Comparison of ENCODE assay signal across 8 cellular contexts in the genomic region with DNA sequence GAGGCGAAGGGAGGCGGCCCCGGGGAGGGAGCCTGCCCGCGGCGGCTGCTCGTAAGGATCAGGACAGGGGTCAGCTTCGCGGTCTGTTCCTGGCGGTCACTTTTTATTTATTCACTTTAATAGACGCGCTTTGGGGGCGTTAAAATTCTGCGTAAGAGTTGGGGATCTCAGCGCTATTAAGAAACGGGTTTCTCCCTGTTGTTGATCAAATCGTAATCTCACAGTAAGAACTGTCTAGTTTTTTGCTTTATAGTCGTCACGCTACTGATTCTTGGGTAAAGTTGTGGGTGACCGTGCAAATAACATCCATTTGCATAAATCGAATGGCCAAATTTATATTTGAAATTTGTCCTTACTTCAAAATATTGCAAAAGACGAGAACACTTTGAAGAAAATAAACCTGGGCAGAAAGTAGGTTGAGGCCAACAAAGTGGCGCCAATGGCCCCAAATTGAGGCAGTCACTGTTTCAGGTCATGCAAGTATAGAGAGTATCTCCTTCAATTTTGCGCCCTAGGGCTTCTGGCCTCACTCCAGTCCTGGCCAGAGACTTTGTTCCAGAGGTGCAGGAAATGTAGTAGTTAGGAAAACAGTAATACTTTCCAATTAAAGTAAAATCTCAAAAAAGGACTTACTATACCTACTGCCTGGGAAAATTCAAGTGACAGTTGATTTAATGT. TPM values are rescaled to one million over a fixed set of nuclear protein-coding genes. Genes with fewer than 3 reads are reported as not detected.
DNase-seq lines count a peak whose midpoint lies in the region; FAIRE-seq and TF ChIP-seq lines count a peak whose summit lies in the region.

No MANE protein-coding gene starts in this region.

- H3K4me3 ChIP-seq in KMS-11 (IDR thresholded peaks at IDR 0.05; ENCODE audit: insufficient read depth, low read depth, low read length), result no peak overlapping the region
- H3K4me3 ChIP-seq in iPS-18c (ENCODE audit: insufficient read depth, low read depth, low read length), result peak overlapping the region; percentile 66
- peak overlapping the region; percentile 60 to 73 for H3K4me3 ChIP-seq in small intestine (ENCODE audit: low read depth in 1 of 2, low read length in 2 of 2)

- in situ Hi-C loops in ACHN (cut with HindIII; ENCODE audit: low pct_ligation_motif_present, low pct_unique_long_range_greater_than_20kb, low sequenced_read_pairs), result no loop called here

- H3K4me2 ChIP-seq in KMS-11, result peak overlapping the region; percentile 89

- H3K4me1 ChIP-seq in KMS-11 (ENCODE audit: low read depth, poor library complexity, severe bottlenecking) (peaks cover 22% of the 10 kb centered on the region), small intestine (ENCODE audit: control insufficient read depth in 2 of 2, insufficient read depth in 1 of 2, low read depth in 1 of 2, low read length in 1 of 2) (peaks cover 0 to 2% of the 10 kb centered on the region in 2 donors)

- H4K20me1 ChIP-seq in KMS-11 (ENCODE audit: insufficient read depth), result no peaks in the 10 kb centered on the region

- 1% methylated on average over 24 of the region's 24 CpGs for WGBS in small intestine, 3 donors

- H3K9me3 ChIP-seq in iPS-18c (ENCODE audit: control insufficient read depth, insufficient read depth, low read length), result no peaks in the 10 kb centered on the region
- H3K9me3 ChIP-seq in small intestine (ENCODE audit: control insufficient read depth, low read depth), result no peaks in the 10 kb centered on the region

- no peaks in the 10 kb centered on the region for H3K36me3 ChIP-seq in KMS-11 (ENCODE audit: insufficient read depth)
- H3K36me3 ChIP-seq in small intestine (ENCODE audit: control insufficient read depth in 2 of 2, insufficient read depth in 2 of 2, low read length in 2 of 2), result no peaks in the 10 kb centered on the region

- no peak for TF ChIP-seq CTCF in KMS-11 (conservative IDR thresholded peaks at IDR 0.05; ENCODE audit: low read depth, low read length)

- H3K79me2 ChIP-seq in KMS-11 (ENCODE audit: insufficient read depth, low read depth), result peaks cover 36% of the 10 kb centered on the region

- H3K9ac ChIP-seq in KMS-11, result peak overlapping the region; percentile 57

- H3K27me3 ChIP-seq in KMS-11 (ENCODE audit: insufficient read depth, low read depth) (no peaks in the 10 kb centered on the region), small intestine (ENCODE audit: control insufficient read depth in 2 of 2, insufficient read depth in 2 of 2, low read length in 2 of 2) (no peaks in the 10 kb centered on the region)

- no peak for FAIRE-seq in small intestine (lab: Jason Lieb, UNC)

- peak overlapping the region; percentile 69 for H2AFZ ChIP-seq in KMS-11 (ENCODE audit: low read depth)

- peak; percentile 15 for DNase-seq in COLO829 (ENCODE audit: low spot score)
- peak; percentile 24 for DNase-seq in amniotic stem cell (lab: John Stamatoyannopoulos, UW)
- DNase-seq in small intestine, result peak; percentile 33
- DNase-seq in ACHN, result no peak
- no peak for DNase-seq in iPS-NIHi7 (ENCODE audit: extremely low spot score)
- DNase-seq in activated gamma-delta T cell treated with Interleukin-2 at 50 U/mL for 16 hours, result no peak

- H3K27ac ChIP-seq in KMS-11, result peak overlapping the region; percentile 59
- peak overlapping the region; percentile 79 to 87 for H3K27ac ChIP-seq in small intestine (ENCODE audit: low read depth in 1 of 2, low read length in 1 of 2)

RNA-seq across cellular contexts. Expression of a gene that starts 1.0 kb away (rescaled TPM):
- polyA plus RNA-seq in small intestine, result 10 to 100 TPM; 17.5 to 40.5 (median 24.0) TPM

RNA-seq across cellular contexts. Expression of a gene that starts 40.9 kb away (rescaled TPM):
- 1 to 10 TPM in 2 of 3 donors, under 1 TPM in 1; 0.21 to 3.1 (median 2.7) TPM for polyA plus RNA-seq in small intestine

Comparison
In these comparisons a context has a peak if more than half of its experiments do, and no peak if none do; other contexts are left out.
1. DNase-seq: peak in COLO829 (single experiment), amniotic stem cell (single experiment) and small intestine (single experiment); none in ACHN (single experiment), iPS-NIHi7 (single experiment) and activated gamma-delta T cell treated with Interleukin-2 at 50 U/mL for 16 hours (single experiment).